ENCODE assay signal across 8 cellular contexts in the genomic region with DNA sequence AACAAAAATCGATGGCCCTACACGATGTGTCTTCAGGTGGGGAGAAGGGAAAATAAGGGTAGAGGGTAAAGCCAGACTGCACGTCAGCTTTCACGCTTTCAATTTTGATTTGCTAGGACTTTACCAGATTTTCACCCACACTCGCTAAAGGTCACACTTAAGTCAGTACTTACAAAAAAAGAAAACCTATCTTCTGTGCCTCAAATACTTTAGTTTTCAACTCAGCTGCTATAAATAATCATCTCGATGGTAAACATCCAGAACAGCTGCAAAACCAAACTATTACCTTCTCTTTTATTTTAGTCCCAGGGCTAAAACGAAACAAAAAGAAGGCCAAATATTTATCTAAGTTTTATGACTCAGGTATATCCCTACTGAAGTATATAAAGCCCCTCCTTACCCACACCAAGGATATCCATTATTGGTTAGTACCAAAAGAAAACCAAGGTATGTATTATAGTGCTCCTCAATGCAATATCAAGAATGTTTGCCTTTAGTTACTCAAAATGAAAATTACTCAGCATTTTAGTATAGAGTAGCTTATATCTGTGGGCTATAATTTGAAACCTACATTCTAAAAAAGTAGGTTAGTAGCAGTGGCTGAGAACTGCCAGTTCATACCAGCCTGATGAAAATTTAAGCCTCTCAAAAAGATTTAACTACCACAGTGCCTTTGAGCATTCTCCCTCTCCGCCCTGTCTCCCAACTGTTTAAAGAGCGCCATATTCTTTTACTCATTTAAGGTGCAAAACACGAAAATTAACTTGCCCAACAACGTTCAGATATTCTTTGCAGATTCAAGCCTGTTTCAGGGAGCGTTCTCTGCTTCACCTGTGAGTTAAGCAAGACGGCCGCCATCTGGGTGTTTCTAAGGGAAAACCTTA. TPM values are rescaled to one million over a fixed set of nuclear protein-coding genes. Genes with fewer than 3 reads are reported as not detected.
DNase-seq lines count a peak whose midpoint lies in the region; ATAC-seq, FAIRE-seq and TF ChIP-seq lines count a peak whose summit lies in the region.

No MANE protein-coding gene starts in this region.

- H4K8ac ChIP-seq in neuronal stem cell (ENCODE audit: low read depth, low read length): no peak overlapping the region

- no peak overlapping the region for H2BK5ac ChIP-seq in neuronal stem cell (ENCODE audit: low read length)

- no peak overlapping the region for H3K27ac ChIP-seq in neuronal stem cell (replicated peaks; ENCODE audit: low read length)

- H2BK12ac ChIP-seq in neuronal stem cell (ENCODE audit: low read length): no peak overlapping the region

- no peak overlapping the region for H3K23ac ChIP-seq in neuronal stem cell (ENCODE audit: low read depth, low read length, poor library complexity)

- H2AFZ ChIP-seq in neuronal stem cell (ENCODE audit: low read length): peak overlapping the region; percentile 85

- peak overlapping the region; percentile 66 for H3K4me2 ChIP-seq in neuronal stem cell (ENCODE audit: insufficient read depth, low read length, poor library complexity, severe bottlenecking)

- H3K9me3 ChIP-seq in endocrine pancreas (ENCODE audit: control insufficient read depth, low read length) (no peaks in the 10 kb centered on the region), neuronal stem cell (replicated peaks in 1 of 2; ENCODE audit: control insufficient read depth in 2 of 2, insufficient read depth in 1 of 2, low read depth in 1 of 2, low read length in 2 of 2) (peaks cover 0 to 4% of the 10 kb centered on the region in 2 donors)

- H3K4me1 ChIP-seq in endocrine pancreas (ENCODE audit: control insufficient read depth, insufficient read depth, low read length) (peaks cover 29% of the 10 kb centered on the region), neuronal stem cell (ENCODE audit: control insufficient read depth in 2 of 2, insufficient read depth in 1 of 2, low read depth in 1 of 2, low read length in 2 of 2) (peaks cover 3 to 10% of the 10 kb centered on the region in 2 donors)

- no peak overlapping the region for H2AK5ac ChIP-seq in neuronal stem cell (ENCODE audit: low read depth, low read length)

- H3K27me3 ChIP-seq in endocrine pancreas (ENCODE audit: control insufficient read depth, insufficient read depth, low read length) (no peaks in the 10 kb centered on the region), neuronal stem cell (ENCODE audit: control insufficient read depth in 3 of 3, insufficient read depth in 3 of 3, low read depth in 1 of 3, low read length in 3 of 3) (no peaks in the 10 kb centered on the region)

- no peaks in the 10 kb centered on the region for H3K79me1 ChIP-seq in neuronal stem cell (ENCODE audit: low read depth, low read length)

- DNase-seq in GM10266 (ENCODE audit: extremely low spot score) (peak; percentile 43), NAMALWA (ENCODE audit: low spot score) (peak; percentile 60), neuronal stem cell (ENCODE audit: low spot score) (no peak), OCI-M2 (lab: John Stamatoyannopoulos, UW; ENCODE audit: unreplicated experiment) (no peak), frontal cortex (ENCODE audit: low spot score in 2 of 2) (no peak)
- no peak for DNase-seq in stimulated activated CD8-positive, alpha-beta memory T cell treated with anti-CD3 and anti-CD28 coated beads, Interleukin-4, amount 100 ng/mL, for 48 hours

- peak overlapping the region; percentile 83 for H3K4me3 ChIP-seq in endocrine pancreas (ENCODE audit: control insufficient read depth, insufficient read depth, low read length)
- peak overlapping the region; percentile 70 to 93 for H3K4me3 ChIP-seq in neuronal stem cell (ENCODE audit: low read length in 2 of 2)

- WGBS in neuronal stem cell (ENCODE audit: extremely low coverage in 2 of 2, insufficient read length in 2 of 2, insufficient replicate concordance in 1 of 2), 2 donors: no CpG with 5 or more reads among the region's 14 CpGs

- H3K36me3 ChIP-seq in endocrine pancreas (ENCODE audit: control insufficient read depth, insufficient read depth, low read length): no peaks in the 10 kb centered on the region
- H3K36me3 ChIP-seq in neuronal stem cell (replicated peaks in 1 of 2; ENCODE audit: control insufficient read depth in 2 of 2, insufficient read depth in 2 of 2, low read length in 2 of 2): peaks cover 1 to 38% of the 10 kb centered on the region in 2 donors

- H3K14ac ChIP-seq in neuronal stem cell (ENCODE audit: low read length): no peak overlapping the region

- ATAC-seq in GM21619 (IDR thresholded peaks at IDR 0.05; ENCODE audit: unreplicated experiment): peak; percentile 34

- no peak overlapping the region for H3K18ac ChIP-seq in neuronal stem cell (ENCODE audit: low read length)

- H2BK120ac ChIP-seq in neuronal stem cell (ENCODE audit: low read depth, low read length): no peak overlapping the region

- H3K9ac ChIP-seq in endocrine pancreas (ENCODE audit: control insufficient read depth, insufficient read depth, low read length) (no peak overlapping the region), neuronal stem cell (ENCODE audit: low read depth, low read length, poor library complexity) (no peak overlapping the region)

- H4K91ac ChIP-seq in neuronal stem cell (ENCODE audit: low read depth, low read length, poor library complexity): no peak overlapping the region

- no peak overlapping the region for H3K4ac ChIP-seq in neuronal stem cell (ENCODE audit: low read length)

- FAIRE-seq in frontal cortex (lab: Jason Lieb, UNC): no peak

- no peak for TF ChIP-seq CTCF in GM10266 (IDR thresholded peaks at IDR 0.05; ENCODE audit: control insufficient read depth, insufficient read depth, low read depth, missing control alignments)

- H2BK15ac ChIP-seq in neuronal stem cell (ENCODE audit: low read length): no peak overlapping the region

RNA-seq across cellular contexts. Expression of a gene that starts 1.5 kb away (rescaled TPM):
- polyA plus RNA-seq in neuronal stem cell (2013, experiment 1 of 2): 534 TPM
- polyA plus RNA-seq in neuronal stem cell (2013, experiment 2 of 2): 568 TPM
- 831 TPM for total RNA-seq in frontal cortex

RNA-seq across cellular contexts. Expression of a gene that starts 24.2 kb away (rescaled TPM):
- 42.3 TPM for polyA plus RNA-seq in neuronal stem cell (2013, experiment 1 of 2)
- polyA plus RNA-seq in neuronal stem cell (2013, experiment 2 of 2): 43.4 TPM
- total RNA-seq in frontal cortex: 86.8 TPM

RNA-seq across cellular contexts. Expression of a gene that starts 39.7 kb away (rescaled TPM):
- polyA plus RNA-seq in neuronal stem cell (2013, experiment 1 of 2): 72.0 TPM
- polyA plus RNA-seq in neuronal stem cell (2013, experiment 2 of 2): 74.8 TPM
- 84.0 TPM for total RNA-seq in frontal cortex

Comparison
In these comparisons a context has a peak if more than half of its experiments do, and no peak if none do; other contexts are left out.
1. DNase-seq: peak in GM10266 (single experiment) and NAMALWA (single experiment); none in neuronal stem cell (single experiment), OCI-M2 (single experiment), stimulated activated CD8-positive, alpha-beta memory T cell treated with anti-CD3 and anti-CD28 coated beads, Interleukin-4, amount 100 ng/mL, for 48 hours (single experiment) and frontal cortex (0 of 2).